ENCODE assay signal across 10 cellular contexts in the genomic region with DNA sequence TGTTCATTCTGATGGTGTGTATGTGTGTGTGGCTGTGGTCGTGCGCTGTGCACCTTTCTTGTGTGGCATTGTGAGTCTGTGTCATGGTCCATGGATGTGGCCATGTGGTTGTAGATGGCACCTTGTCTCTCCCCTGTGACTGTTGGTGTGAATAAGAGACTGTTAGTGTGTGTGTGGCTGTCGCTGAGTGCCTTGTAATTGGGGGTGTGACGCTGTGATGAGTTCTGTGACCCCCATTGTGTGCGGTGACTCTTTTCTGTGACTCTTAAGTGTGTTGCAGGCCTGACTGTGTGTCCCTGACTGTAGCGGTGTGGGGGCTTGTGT. TPM values are rescaled to one million over a fixed set of nuclear protein-coding genes. Genes with fewer than 3 reads are reported as not detected.
A peak's percentile ranks its signal among the peaks of the same experiment; 100 is the strongest.
DNase-seq lines count a peak whose midpoint lies in the region; ATAC-seq and TF ChIP-seq lines count a peak whose summit lies in the region.
"Had no signal": no experiment of that assay in that cellular context is flagged by ENCODE, and none has a peak within 500 bp of the region (broad histone marks: within the 10 kb centered on the region; RNA-seq: fewer than 3 reads in every experiment).

No MANE protein-coding gene starts in this region.

- no peaks in the 10 kb centered on the region for H3K9me3 Mint-ChIP-seq in activated naive CD8-positive, alpha-beta T cell treated with anti-CD3 and anti-CD28 coated beads, Interleukin-2, amount 10 ng/mL, durations not matched to agents 7 days and 5 days

- no peak for TF ChIP-seq POLR2A in stomach (IDR thresholded peaks at IDR 0.05)

- H3K4me1 ChIP-seq in SK-N-SH (ENCODE audit: control insufficient read depth in 1 of 2, insufficient read depth in 2 of 2, low read depth in 1 of 2, low read length in 1 of 2) (peaks cover 0 to 18% of the 10 kb centered on the region in 2 experiments; a peak in 1 of 4 replicates), stomach (peaks cover 12 to 33% (median 25%) of the 10 kb centered on the region in 4 donors), aorta (ENCODE audit: control insufficient read depth in 1 of 2, insufficient read depth in 2 of 2, low read length in 2 of 2) (no peaks in the 10 kb centered on the region)

- H3K4me1 Mint-ChIP-seq in activated naive CD8-positive, alpha-beta T cell treated with anti-CD3 and anti-CD28 coated beads, Interleukin-2, amount 10 ng/mL, durations not matched to agents 7 days and 5 days = peaks cover 5% of the 10 kb centered on the region

- ATAC-seq in SK-N-SH treated with all-trans-retinoic acid at 6 μM for 48 hours (no peak), GM19463 (IDR thresholded peaks at IDR 0.05; ENCODE audit: unreplicated experiment) (no peak), GM18870 (IDR thresholded peaks at IDR 0.05; ENCODE audit: unreplicated experiment) (no peak), aorta (ENCODE audit: low FRiP score) (no peak)
- ATAC-seq in activated naive CD8-positive, alpha-beta T cell treated with anti-CD3 and anti-CD28 coated beads, Interleukin-2, amount 10 ng/mL, durations not matched to agents 7 days and 5 days (ENCODE audit: low read depth) = no peak

- no peaks in the 10 kb centered on the region for H3K27me3 ChIP-seq in SK-N-SH (ENCODE audit: insufficient read depth)
- H3K27me3 ChIP-seq in kidney epithelial cell (ENCODE audit: control insufficient read depth, insufficient read depth, low read length) = peaks cover 6% of the 10 kb centered on the region
- no peaks in the 10 kb centered on the region for H3K27me3 ChIP-seq in stomach
- H3K27me3 ChIP-seq in aorta (ENCODE audit: control insufficient read depth in 1 of 2, insufficient read depth in 2 of 2, low read length in 1 of 2) = no peaks in the 10 kb centered on the region

- no peaks in the 10 kb centered on the region for H3K9me2 ChIP-seq in SK-N-SH

- no peak overlapping the region for H3K27ac Mint-ChIP-seq in activated naive CD8-positive, alpha-beta T cell treated with anti-CD3 and anti-CD28 coated beads, Interleukin-2, amount 10 ng/mL, durations not matched to agents 7 days and 5 days

- no peak overlapping the region for H2AFZ ChIP-seq in SK-N-SH (ENCODE audit: low read depth)

- CTCF ChIA-PET in SK-N-SH (lab: Yijun Ruan, JAX) = no interaction called here

- peaks cover 2% of the 10 kb centered on the region for H3K36me3 Mint-ChIP-seq in activated naive CD8-positive, alpha-beta T cell treated with anti-CD3 and anti-CD28 coated beads, Interleukin-2, amount 10 ng/mL, durations not matched to agents 7 days and 5 days

- no peaks in the 10 kb centered on the region for H3K9me3 ChIP-seq in SK-N-SH
- no peaks in the 10 kb centered on the region for H3K9me3 ChIP-seq in stomach
- H3K9me3 ChIP-seq in aorta (ENCODE audit: control insufficient read depth, low read length) = no peaks in the 10 kb centered on the region

- DNase-seq in SK-N-SH = no peak
- no peak for DNase-seq in activated naive CD8-positive, alpha-beta T cell treated with anti-CD3 and anti-CD28 coated beads, Interleukin-2, amount 10 ng/mL, durations not matched to agents 7 days and 5 days
- no peak for DNase-seq in kidney epithelial cell (ENCODE audit: low read depth)
- no peak for DNase-seq in stomach
- no peak for DNase-seq in aorta
- DNase-seq: NCI-H1694; stimulated activated CD4-positive, alpha-beta T cell treated with anti-CD3 and anti-CD28 coated beads, Interleukin-12 subunit alpha, Interleukin-12 subunit beta, amount 100 ng/mL, for 4 hours had no signal

- no peak for TF ChIP-seq RAD21 in SK-N-SH (IDR thresholded peaks at IDR 0.05; ENCODE audit: low read length)

- POLR2A ChIA-PET in SK-N-SH (lab: Yijun Ruan, JAX) = no interaction called here
- POLR2A ChIA-PET in activated naive CD8-positive, alpha-beta T cell treated with anti-CD3 and anti-CD28 coated beads, Interleukin-2, amount 10 ng/mL, durations not matched to agents 7 days and 5 days (lab: Charles Lee) = no interaction called here

- peaks cover 5% of the 10 kb centered on the region for H3K79me2 ChIP-seq in SK-N-SH (ENCODE audit: insufficient read depth)

- peak overlapping the region; percentile 62 for H3K4me3 Mint-ChIP-seq in activated naive CD8-positive, alpha-beta T cell treated with anti-CD3 and anti-CD28 coated beads, Interleukin-2, amount 10 ng/mL, durations not matched to agents 7 days and 5 days

- TF ChIP-seq CTCF in SK-N-SH (IDR thresholded peaks at IDR 0.05) = no peak
- no peak for TF ChIP-seq CTCF in kidney epithelial cell (IDR thresholded peaks at IDR 0.05; ENCODE audit: insufficient read depth, low read length, poor library complexity, severe bottlenecking)
- no peak for TF ChIP-seq CTCF in stomach (IDR thresholded peaks at IDR 0.05)

- 91% methylated on average over 4 of the region's 6 CpGs for WGBS in SK-N-SH (ENCODE audit: low lambda C conversion rate)
- WGBS in stomach, 5 donors = 78 to 91% (median 85%) methylated on average over 6 of the region's 6 CpGs
- WGBS in aorta, 2 donors = 69 to 78% methylated on average over 6 of the region's 6 CpGs

- peak overlapping the region; percentile 48 to 70 for H3K4me3 ChIP-seq in SK-N-SH (ENCODE audit: low read depth in 2 of 2, low read length in 1 of 2)
- peak overlapping the region; percentile 56 for H3K4me3 ChIP-seq in kidney epithelial cell (ENCODE audit: low read depth, low read length)
- H3K4me3 ChIP-seq in stomach = peak overlapping the region; percentile 63 to 71 (median 66)
- H3K4me3 ChIP-seq in aorta (ENCODE audit: low read length in 2 of 2) = peak overlapping the region in 1 of 2 donors; percentile 51

- peaks cover 24% of the 10 kb centered on the region for H3K27me3 Mint-ChIP-seq in activated naive CD8-positive, alpha-beta T cell treated with anti-CD3 and anti-CD28 coated beads, Interleukin-2, amount 10 ng/mL, durations not matched to agents 7 days and 5 days

- TF ChIP-seq EP300 in SK-N-SH (IDR thresholded peaks at IDR 0.05; ENCODE audit: borderline replicate concordance in 1 of 2, low read depth in 1 of 2, low read length in 1 of 2) (no peak), stomach (IDR thresholded peaks at IDR 0.05) (no peak)

- no peak overlapping the region for H3K27ac ChIP-seq in SK-N-SH (ENCODE audit: low read depth in 2 of 2, low read length in 1 of 2)
- peak overlapping the region in 2 of 5 donors; percentile 70 to 80 for H3K27ac ChIP-seq in stomach
- peak overlapping the region in 1 of 2 donors; percentile 16 for H3K27ac ChIP-seq in aorta (ENCODE audit: low read depth in 1 of 2, low read length in 2 of 2)

- H3K36me3 ChIP-seq in SK-N-SH (replicated peaks in 1 of 2; ENCODE audit: control insufficient read depth in 1 of 2, insufficient read depth in 2 of 2, low read length in 1 of 2) (no peaks in the 10 kb centered on the region), kidney epithelial cell (ENCODE audit: control insufficient read depth, insufficient read depth, low read length) (no peaks in the 10 kb centered on the region), stomach (peaks cover 0 to 37% (median 19%) of the 10 kb centered on the region in 4 donors), aorta (ENCODE audit: control insufficient read depth in 1 of 2, insufficient read depth in 2 of 2, low read length in 1 of 2) (peaks cover 0 to 4% of the 10 kb centered on the region in 2 donors)

- H3K9ac ChIP-seq in SK-N-SH = peak overlapping the region; percentile 63; the same call in 1 of the 2 replicates

- H4K20me1 ChIP-seq in SK-N-SH (ENCODE audit: insufficient read depth) = no peaks in the 10 kb centered on the region

- no peaks in the 10 kb centered on the region for H3F3A ChIP-seq in SK-N-SH (replicated peaks; ENCODE audit: insufficient read depth)

- intact Hi-C loops in stomach (cut with DNase I; ENCODE audit: low total_unique reads) (no loop called here), aorta (cut with DNase I) (no loop called here)

- H3K4me2 ChIP-seq in SK-N-SH = peak overlapping the region; percentile 96

RNA-seq across cellular contexts. Expression of gene PLPPR2, which starts 0.8 kb away (rescaled TPM):
- 18.9 and 26.2 TPM in 2 replicates for polyA plus RNA-seq in SK-N-SH (2012; rRNA removed)
- polyA plus RNA-seq in SK-N-SH (2012; cell fraction: cytosol; rRNA removed) = 10.6 and 17.6 TPM in 2 replicates
- 54.9 and 71.2 TPM in 2 replicates for polyA plus RNA-seq in SK-N-SH (2012; cell fraction: nucleus; rRNA removed)
- 1 to 10 TPM; 5.5 to 6.3 TPM for total RNA-seq in activated naive CD8-positive, alpha-beta T cell treated with anti-CD3 and anti-CD28 coated beads, Interleukin-2, amount 10 ng/mL, durations not matched to agents 7 days and 5 days
- 6.7 and 14.0 TPM in 2 replicates for total RNA-seq in kidney epithelial cell
- 100 to 1,000 TPM in 1 of 5 donors, 10 to 100 TPM in 1, 1 to 10 TPM in 3; 6.1 to 364 (median 9.9) TPM for total RNA-seq in stomach
- polyA plus RNA-seq in stomach = 10 to 100 TPM in 1 of 3 donors, 1 to 10 TPM in 2; 6.4 to 15.2 (median 9.8) TPM
- 10 to 100 TPM; 36.4 to 37.4 TPM for total RNA-seq in aorta
- polyA plus RNA-seq in aorta = 10 to 100 TPM; 11.4 to 41.0 TPM

RNA-seq across cellular contexts. Expression of gene CCDC159, which starts 9.7 kb away (rescaled TPM):
- polyA plus RNA-seq in SK-N-SH (2012; rRNA removed) = 25.2 and 30.1 TPM in 2 replicates
- polyA plus RNA-seq in SK-N-SH (2012; cell fraction: cytosol; rRNA removed) = 11.0 and 15.1 TPM in 2 replicates
- 160 and 203 TPM in 2 replicates for polyA plus RNA-seq in SK-N-SH (2012; cell fraction: nucleus; rRNA removed)
- 10 to 100 TPM; 36.2 to 40.7 TPM for total RNA-seq in activated naive CD8-positive, alpha-beta T cell treated with anti-CD3 and anti-CD28 coated beads, Interleukin-2, amount 10 ng/mL, durations not matched to agents 7 days and 5 days
- 8.2 and 21.6 TPM in 2 replicates for total RNA-seq in kidney epithelial cell
- total RNA-seq in stomach = 10 to 100 TPM in 4 of 5 donors, 1 to 10 TPM in 1; 2.9 to 91.2 (median 20.3) TPM
- 10 to 100 TPM; 40.5 to 96.3 (median 70.0) TPM for polyA plus RNA-seq in stomach
- total RNA-seq in aorta = 10 to 100 TPM; 18.0 to 44.4 TPM
- 100 to 1,000 TPM in 1 of 2 donors, 10 to 100 TPM in 1; 28.3 to 111 TPM for polyA plus RNA-seq in aorta

RNA-seq across cellular contexts. Expression of gene TMEM205, which starts 10.0 kb away (rescaled TPM):
- polyA plus RNA-seq in SK-N-SH (2012; rRNA removed) (209 and 219 TPM in 2 replicates), stomach (100 to 1,000 TPM in 1 of 3 donors, 10 to 100 TPM in 2; 58.2 to 169 (median 61.7) TPM), aorta (100 to 1,000 TPM in 1 of 2 donors, 10 to 100 TPM in 1; 25.5 to 119 TPM)
- polyA plus RNA-seq in SK-N-SH (2012; cell fraction: cytosol; rRNA removed) = 112 and 154 TPM in 2 replicates
- polyA plus RNA-seq in SK-N-SH (2012; cell fraction: nucleus; rRNA removed) = 172 and 193 TPM in 2 replicates
- total RNA-seq in activated naive CD8-positive, alpha-beta T cell treated with anti-CD3 and anti-CD28 coated beads, Interleukin-2, amount 10 ng/mL, durations not matched to agents 7 days and 5 days = 10 to 100 TPM; 29.4 to 35.2 TPM
- total RNA-seq in kidney epithelial cell (307 and 377 TPM in 2 replicates), stomach (100 to 1,000 TPM in 2 of 5 donors, 10 to 100 TPM in 2, 1 to 10 TPM in 1; 5.8 to 117 (median 69.3) TPM), aorta (10 to 100 TPM; 36.2 to 50.7 TPM)

RNA-seq across cellular contexts. Expression of gene RAB3D, which starts 16.6 kb away (rescaled TPM):
- polyA plus RNA-seq in SK-N-SH (2012; rRNA removed) (25.0 and 27.0 TPM in 2 replicates), stomach (10 to 100 TPM; 14.1 to 25.7 (median 21.7) TPM), aorta (1 to 10 TPM; 3.0 to 7.1 TPM)
- 11.2 and 17.2 TPM in 2 replicates for polyA plus RNA-seq in SK-N-SH (2012; cell fraction: cytosol; rRNA removed)
- 30.6 and 31.2 TPM in 2 replicates for polyA plus RNA-seq in SK-N-SH (2012; cell fraction: nucleus; rRNA removed)
- 10 to 100 TPM; 10.1 to 11.8 TPM for total RNA-seq in activated naive CD8-positive, alpha-beta T cell treated with anti-CD3 and anti-CD28 coated beads, Interleukin-2, amount 10 ng/mL, durations not matched to agents 7 days and 5 days
- total RNA-seq in kidney epithelial cell (19.6 and 19.8 TPM in 2 replicates), stomach (10 to 100 TPM; 11.6 to 63.3 (median 16.3) TPM), aorta (10 to 100 TPM; 26.7 to 32.7 TPM)

RNA-seq across cellular contexts. Expression of gene SWSAP1, which starts 18.4 kb away (rescaled TPM):
- polyA plus RNA-seq in SK-N-SH (2012; rRNA removed) (2.8 and 3.0 TPM in 2 replicates), stomach (1 to 10 TPM; 3.2 to 4.1 (median 3.4) TPM), aorta (1 to 10 TPM in 1 of 2 donors, under 1 TPM in 1; 0.50 to 5.7 TPM)
- 1.5 and 2.2 TPM in 2 replicates for polyA plus RNA-seq in SK-N-SH (2012; cell fraction: cytosol; rRNA removed)
- polyA plus RNA-seq in SK-N-SH (2012; cell fraction: nucleus; rRNA removed) = 5.3 and 6.2 TPM in 2 replicates
- 1 to 10 TPM; 3.0 to 3.3 TPM for total RNA-seq in activated naive CD8-positive, alpha-beta T cell treated with anti-CD3 and anti-CD28 coated beads, Interleukin-2, amount 10 ng/mL, durations not matched to agents 7 days and 5 days
- total RNA-seq in kidney epithelial cell (2.9 and 4.0 TPM in 2 replicates), stomach (under 1 TPM in 2 of 5 donors, not detected in 3; 0.37 to 0.45 TPM), aorta (1 to 10 TPM; 1.5 to 1.7 TPM)
